Comparison of ENCODE assay signal across 7 cellular contexts in the genomic region with DNA sequence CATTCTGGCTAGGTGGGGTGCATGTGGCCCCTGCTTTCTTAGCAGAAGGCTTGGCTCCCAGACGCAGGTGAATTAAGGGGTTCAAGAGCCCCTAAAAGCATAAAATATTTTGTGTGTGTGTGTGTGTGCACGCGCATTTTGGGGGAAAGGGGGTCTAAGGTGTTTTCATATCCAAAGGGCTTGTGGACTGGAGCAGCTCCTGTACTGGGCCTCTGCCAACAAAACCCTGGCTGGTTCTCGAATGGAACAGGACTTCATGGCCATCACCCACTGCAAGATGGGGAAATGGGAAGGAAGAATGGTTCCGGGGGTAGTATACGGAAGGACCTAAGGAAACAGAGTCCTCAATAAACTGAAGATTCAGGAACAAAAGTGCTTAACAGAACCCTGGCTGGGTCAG. TPM values are rescaled to one million over a fixed set of nuclear protein-coding genes. Genes with fewer than 3 reads are reported as not detected.
DNase-seq lines count a peak whose midpoint lies in the region; ATAC-seq and TF ChIP-seq lines count a peak whose summit lies in the region.
"Had no signal": no experiment of that assay in that cellular context is flagged by ENCODE, and none has a peak within 500 bp of the region (broad histone marks: within the 10 kb centered on the region; RNA-seq: fewer than 3 reads in every experiment).

No MANE protein-coding gene starts in this region.

- H3K9me3 Mint-ChIP-seq in activated naive CD8-positive, alpha-beta T cell treated with anti-CD3 and anti-CD28 coated beads for 36 hours, result no peaks in the 10 kb centered on the region
- H3K9me3 Mint-ChIP-seq in osteocyte (ENCODE audit: unreplicated experiment), result no peaks in the 10 kb centered on the region

- peaks cover 13% of the 10 kb centered on the region for H3K36me3 Mint-ChIP-seq in activated naive CD8-positive, alpha-beta T cell treated with anti-CD3 and anti-CD28 coated beads for 36 hours
- peaks cover 3% of the 10 kb centered on the region for H3K36me3 Mint-ChIP-seq in osteocyte (ENCODE audit: unreplicated experiment)

- H3K4me1 Mint-ChIP-seq in activated naive CD8-positive, alpha-beta T cell treated with anti-CD3 and anti-CD28 coated beads for 36 hours, result peaks cover 26% of the 10 kb centered on the region
- H3K4me1 Mint-ChIP-seq in osteocyte (ENCODE audit: unreplicated experiment), result peaks cover 39% of the 10 kb centered on the region

- no peaks in the 10 kb centered on the region for H3K27me3 Mint-ChIP-seq in activated naive CD8-positive, alpha-beta T cell treated with anti-CD3 and anti-CD28 coated beads for 36 hours
- H3K27me3 Mint-ChIP-seq in osteocyte (ENCODE audit: unreplicated experiment), result no peaks in the 10 kb centered on the region

- CTCF ChIA-PET in GM10248 (lab: Yijun Ruan, JAX), result interaction anchor here (0.6 to 4.4 kb wide), 23 partner anchors 10 to 221 kb away, joined by 3 to 142 read pairs (median 6); partner anchors contain the start of genes C12orf57, C1RL, CDCA3 and ENO2

- DNase-seq in activated naive CD8-positive, alpha-beta T cell treated with anti-CD3 and anti-CD28 coated beads for 36 hours, result no peak
- no peak for DNase-seq in osteocyte (ENCODE audit: extremely low spot score, unreplicated experiment)
- no peak for DNase-seq in effector CD8-positive, alpha-beta T cell (lab: John Stamatoyannopoulos, UW)
- DNase-seq in HK-2 (ENCODE audit: unreplicated experiment), result no peak
- no peak for DNase-seq in GM10248 (ENCODE audit: extremely low spot score)

- peak; percentile 13 for ATAC-seq in GM21528 (IDR thresholded peaks at IDR 0.05; ENCODE audit: low FRiP score, unreplicated experiment)

- peak overlapping the region; percentile 3 for H3K4me3 Mint-ChIP-seq in activated naive CD8-positive, alpha-beta T cell treated with anti-CD3 and anti-CD28 coated beads for 36 hours
- H3K4me3 Mint-ChIP-seq in osteocyte (ENCODE audit: unreplicated experiment), result no peak overlapping the region

- POLR2A ChIA-PET in GM10248 (lab: Yijun Ruan, JAX), result interaction anchor here (0.8 kb wide), 1 partner anchor 31 kb away, joined by 3 read pairs; no protein-coding TSS in a partner anchor

- peak overlapping the region; percentile 12 for H3K27ac Mint-ChIP-seq in activated naive CD8-positive, alpha-beta T cell treated with anti-CD3 and anti-CD28 coated beads for 36 hours
- H3K27ac Mint-ChIP-seq in osteocyte (ENCODE audit: unreplicated experiment), result peak overlapping the region; percentile 99

- no peak for TF ChIP-seq CTCF in osteocyte (IDR thresholded peaks at IDR 0.05)
- TF ChIP-seq CTCF in GM10248 (IDR thresholded peaks at IDR 0.05; ENCODE audit: control extremely low read depth, extremely low read depth, low read depth, missing control alignments), result no peak

RNA-seq across cellular contexts. Expression of gene ATN1, which starts 3.9 kb away (rescaled TPM):
- 10 to 100 TPM; 27.6 to 28.5 TPM for total RNA-seq in activated naive CD8-positive, alpha-beta T cell treated with anti-CD3 and anti-CD28 coated beads for 36 hours
- 117 and 123 TPM in 2 replicates for total RNA-seq in osteocyte

RNA-seq across cellular contexts. Expression of gene ENO2, which starts 9.5 kb away (rescaled TPM):
- total RNA-seq in activated naive CD8-positive, alpha-beta T cell treated with anti-CD3 and anti-CD28 coated beads for 36 hours, result 100 to 1,000 TPM; 140 to 141 TPM
- total RNA-seq in osteocyte, result 21.5 and 24.1 TPM in 2 replicates

RNA-seq across cellular contexts. Expression of gene LRRC23, which starts 19.2 kb away (rescaled TPM):
- total RNA-seq in activated naive CD8-positive, alpha-beta T cell treated with anti-CD3 and anti-CD28 coated beads for 36 hours, result 1 to 10 TPM; 3.0 to 4.1 TPM
- 9.0 and 11.3 TPM in 2 replicates for total RNA-seq in osteocyte

RNA-seq across cellular contexts. Expression of gene RNU7-1, which starts 19.8 kb away (rescaled TPM):
- total RNA-seq in activated naive CD8-positive, alpha-beta T cell treated with anti-CD3 and anti-CD28 coated beads for 36 hours, result not detected
- not detected in 2 replicates for total RNA-seq in osteocyte
- total RNA-seq: cardiac muscle cell had no signal

RNA-seq across cellular contexts. Expression of gene C12orf57, which starts 20.0 kb away (rescaled TPM):
- total RNA-seq in activated naive CD8-positive, alpha-beta T cell treated with anti-CD3 and anti-CD28 coated beads for 36 hours, result 100 to 1,000 TPM; 203 to 208 TPM
- total RNA-seq in osteocyte, result 287 and 309 TPM in 2 replicates
